ENCODE assay signal across 8 cellular contexts in the genomic region with DNA sequence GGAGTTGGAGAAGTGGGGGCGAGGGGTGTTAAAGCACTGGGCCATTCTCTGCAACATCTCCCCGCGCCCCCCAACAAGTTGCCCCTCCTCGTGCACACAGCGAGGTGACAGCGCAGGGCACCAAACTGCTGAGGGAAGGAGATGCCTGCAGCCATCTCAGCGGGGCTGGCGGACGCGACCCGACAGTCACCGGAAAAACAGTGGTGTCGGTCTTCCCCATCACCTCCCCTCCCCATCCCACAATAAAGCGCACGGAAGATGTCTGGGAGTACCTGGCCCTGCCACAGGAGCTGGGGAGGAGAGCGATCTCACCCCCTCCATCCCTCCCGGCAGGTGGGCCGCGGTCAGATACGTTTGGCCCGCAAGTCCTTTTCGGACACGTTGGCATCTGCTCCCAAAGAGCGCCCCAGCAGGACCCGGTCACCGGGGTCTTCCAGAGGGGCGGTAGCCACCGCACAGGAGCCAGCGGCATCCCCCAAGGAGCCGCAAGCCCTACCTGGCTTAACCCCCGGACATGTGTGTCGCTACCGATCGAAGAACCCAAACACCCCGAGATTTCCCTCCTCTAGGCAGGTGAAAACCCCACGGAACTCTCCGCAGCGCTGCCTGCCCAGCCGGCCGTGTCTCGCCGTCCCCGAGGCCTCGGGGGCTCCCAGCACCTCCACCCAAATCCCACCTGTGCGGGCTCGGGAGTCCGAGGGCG. TPM values are rescaled to one million over a fixed set of nuclear protein-coding genes. Genes with fewer than 3 reads are reported as not detected.
DNase-seq lines count a peak whose midpoint lies in the region; ATAC-seq and TF ChIP-seq lines count a peak whose summit lies in the region.

No MANE protein-coding gene starts in this region.

- in situ Hi-C loops in HAP-1 (cut with MboI; ENCODE audit: low sequenced_read_pairs): no loop called here

- peaks cover 36% of the 10 kb centered on the region for H3K9me3 ChIP-seq in BLaER1
- no peaks in the 10 kb centered on the region for H3K9me3 ChIP-seq in HAP-1
- no peaks in the 10 kb centered on the region for H3K9me3 ChIP-seq in iPS-20b (ENCODE audit: insufficient read depth, low read depth, low read length)
- H3K9me3 ChIP-seq in stomach: no peaks in the 10 kb centered on the region

- H3K9ac ChIP-seq in BLaER1 (no peak overlapping the region), iPS-20b (ENCODE audit: low read depth, low read length) (no peak overlapping the region)

- H3K27me3 ChIP-seq in BLaER1 (peaks cover 72% of the 10 kb centered on the region), HAP-1 (ENCODE audit: low read depth) (peaks cover 53% of the 10 kb centered on the region), iPS-20b (ENCODE audit: insufficient read depth, low read length) (peaks cover 84% of the 10 kb centered on the region), stomach (peaks cover 0 to 27% (median 5%) of the 10 kb centered on the region in 3 donors)

- peak overlapping the region; percentile 72 for H3K4me3 Mint-ChIP-seq in activated T-helper 1 cell treated with anti-CD3 and anti-CD28 coated beads, Interleukin-12 subunit alpha, Interleukin-12 subunit beta, Interleukin-2, Interleukin-4 antibody, amounts not matched to agents 30 ng/mL and 10 ng/mL and 1 ng/mL, durations not matched to agents 14 hours and 24 hours and 36 hours

- H3K4me2 ChIP-seq in BLaER1: peak overlapping the region; percentile 69

- no peak for TF ChIP-seq CTCF in stomach (IDR thresholded peaks at IDR 0.05)

- peak overlapping the region; percentile 61 for H3K27ac Mint-ChIP-seq in activated T-helper 1 cell treated with anti-CD3 and anti-CD28 coated beads, Interleukin-12 subunit alpha, Interleukin-12 subunit beta, Interleukin-2, Interleukin-4 antibody, amounts not matched to agents 30 ng/mL and 10 ng/mL and 1 ng/mL, durations not matched to agents 14 hours and 24 hours and 36 hours

- peaks cover 11% of the 10 kb centered on the region for H3K4me1 Mint-ChIP-seq in activated T-helper 1 cell treated with anti-CD3 and anti-CD28 coated beads, Interleukin-12 subunit alpha, Interleukin-12 subunit beta, Interleukin-2, Interleukin-4 antibody, amounts not matched to agents 30 ng/mL and 10 ng/mL and 1 ng/mL, durations not matched to agents 14 hours and 24 hours and 36 hours (ENCODE audit: low read depth)

- H3K4me1 ChIP-seq in BLaER1 (peaks cover 16% of the 10 kb centered on the region), HAP-1 (peaks cover 2% of the 10 kb centered on the region; the same call in 1 of the 2 replicates), iPS-20b (ENCODE audit: insufficient read depth, low read length) (no peaks in the 10 kb centered on the region), stomach (peaks cover 42 to 77% (median 56%) of the 10 kb centered on the region in 4 donors)

- no peaks in the 10 kb centered on the region for H3K9me3 Mint-ChIP-seq in activated T-helper 1 cell treated with anti-CD3 and anti-CD28 coated beads, Interleukin-12 subunit alpha, Interleukin-12 subunit beta, Interleukin-2, Interleukin-4 antibody, amounts not matched to agents 30 ng/mL and 10 ng/mL and 1 ng/mL, durations not matched to agents 14 hours and 24 hours and 36 hours

- ATAC-seq in GM21529 (IDR thresholded peaks at IDR 0.05; ENCODE audit: unreplicated experiment): no peak

- H3K36me3 ChIP-seq in BLaER1 (no peaks in the 10 kb centered on the region), HAP-1 (replicated peaks) (no peaks in the 10 kb centered on the region), iPS-20b (ENCODE audit: insufficient read depth, low read depth, low read length) (no peaks in the 10 kb centered on the region), stomach (no peaks in the 10 kb centered on the region)

- H4K20me1 ChIP-seq in BLaER1: peaks cover 40% of the 10 kb centered on the region

- WGBS in stomach, 5 donors: 0 to 3% (median 1%) methylated on average over 23 to 48 of the region's 48 CpGs

- intact Hi-C loops in activated T-helper 1 cell treated with anti-CD3 and anti-CD28 coated beads, Interleukin-12 subunit alpha, Interleukin-12 subunit beta, Interleukin-2, Interleukin-4 antibody, amounts not matched to agents 30 ng/mL and 10 ng/mL and 1 ng/mL, durations not matched to agents 14 hours and 24 hours and 36 hours (cut with micrococcal nuclease): loop anchor here (5.0 to 10.0 kb wide), 2 partner anchors 370 to 1472 kb away; partner anchors contain the start of gene RAX
- intact Hi-C loops in stomach (cut with DNase I; ENCODE audit: low total_unique reads): no loop called here

- no peak for TF ChIP-seq EP300 in stomach (IDR thresholded peaks at IDR 0.05)

- no peak for TF ChIP-seq POLR2A in stomach (IDR thresholded peaks at IDR 0.05)

- no peak for DNase-seq in HAP-1 (ENCODE audit: low spot score in 2 of 2)
- no peak for DNase-seq in activated T-helper 1 cell treated with anti-CD3 and anti-CD28 coated beads, Interleukin-12 subunit alpha, Interleukin-12 subunit beta, Interleukin-2, Interleukin-4 antibody, amounts not matched to agents 30 ng/mL and 10 ng/mL and 1 ng/mL, durations not matched to agents 14 hours and 24 hours and 36 hours (ENCODE audit: low spot score)
- DNase-seq in stomach: no peak
- DNase-seq in C1 segment of cervical spinal cord (lab: John Stamatoyannopoulos, UW): no peak
- DNase-seq in LoVo (ENCODE audit: low spot score): no peak

- H3K27me3 Mint-ChIP-seq in activated T-helper 1 cell treated with anti-CD3 and anti-CD28 coated beads, Interleukin-12 subunit alpha, Interleukin-12 subunit beta, Interleukin-2, Interleukin-4 antibody, amounts not matched to agents 30 ng/mL and 10 ng/mL and 1 ng/mL, durations not matched to agents 14 hours and 24 hours and 36 hours (ENCODE audit: insufficient read depth): peaks cover 60% of the 10 kb centered on the region

- H3K27ac ChIP-seq in BLaER1: no peak overlapping the region
- no peak overlapping the region for H3K27ac ChIP-seq in iPS-20b (ENCODE audit: low read length)
- peak overlapping the region; percentile 90 to 98 (median 97) for H3K27ac ChIP-seq in stomach

- peak overlapping the region; percentile 50 for H3K4me3 ChIP-seq in BLaER1
- H3K4me3 ChIP-seq in HAP-1: peak overlapping the region; percentile 6; the same call in 1 of the 2 replicates
- H3K4me3 ChIP-seq in iPS-20b (ENCODE audit: low read length): peak overlapping the region; percentile 77
- H3K4me3 ChIP-seq in stomach: peak overlapping the region; percentile 70 to 90 (median 81)

- H3K36me3 Mint-ChIP-seq in activated T-helper 1 cell treated with anti-CD3 and anti-CD28 coated beads, Interleukin-12 subunit alpha, Interleukin-12 subunit beta, Interleukin-2, Interleukin-4 antibody, amounts not matched to agents 30 ng/mL and 10 ng/mL and 1 ng/mL, durations not matched to agents 14 hours and 24 hours and 36 hours (ENCODE audit: low read depth): no peaks in the 10 kb centered on the region

RNA-seq across cellular contexts. Expression of gene ATP8B1, which starts 0.8 kb away (rescaled TPM):
- 0.05 and 0.16 TPM in 2 replicates for total RNA-seq in activated T-helper 1 cell treated with anti-CD3 and anti-CD28 coated beads, Interleukin-12 subunit alpha, Interleukin-12 subunit beta, Interleukin-2, Interleukin-4 antibody, amounts not matched to agents 30 ng/mL and 10 ng/mL and 1 ng/mL, durations not matched to agents 14 hours and 24 hours and 36 hours
- 100 to 1,000 TPM in 3 of 5 donors, 10 to 100 TPM in 2; 29.0 to 189 (median 107) TPM for total RNA-seq in stomach
- polyA plus RNA-seq in stomach: 10 to 100 TPM; 14.4 to 25.2 (median 14.9) TPM

Comparison
In these comparisons a context has a peak if more than half of its experiments do, and no peak if none do; other contexts are left out.
1. H3K27ac ChIP-seq: peak in stomach (5 of 5); none in BLaER1 (single experiment) and iPS-20b (single experiment).
2. H3K4me3 ChIP-seq: peak in every context shown above with its lines; median percentile 81 in stomach; 77 in iPS-20b; 50 in BLaER1; 6 in HAP-1.
3. RNA of gene ATP8B1, which starts 0.8 kb away (total RNA-seq): 29.0 to 189 TPM in stomach; 0.05 to 0.16 TPM in activated T-helper 1 cell treated with anti-CD3 and anti-CD28 coated beads, Interleukin-12 subunit alpha, Interleukin-12 subunit beta, Interleukin-2, Interleukin-4 antibody, amounts not matched to agents 30 ng/mL and 10 ng/mL and 1 ng/mL, durations not matched to agents 14 hours and 24 hours and 36 hours; every median in the first group is over 10 times any median in the second.